ENCODE assay signal across 20 cellular contexts in the genomic region with DNA sequence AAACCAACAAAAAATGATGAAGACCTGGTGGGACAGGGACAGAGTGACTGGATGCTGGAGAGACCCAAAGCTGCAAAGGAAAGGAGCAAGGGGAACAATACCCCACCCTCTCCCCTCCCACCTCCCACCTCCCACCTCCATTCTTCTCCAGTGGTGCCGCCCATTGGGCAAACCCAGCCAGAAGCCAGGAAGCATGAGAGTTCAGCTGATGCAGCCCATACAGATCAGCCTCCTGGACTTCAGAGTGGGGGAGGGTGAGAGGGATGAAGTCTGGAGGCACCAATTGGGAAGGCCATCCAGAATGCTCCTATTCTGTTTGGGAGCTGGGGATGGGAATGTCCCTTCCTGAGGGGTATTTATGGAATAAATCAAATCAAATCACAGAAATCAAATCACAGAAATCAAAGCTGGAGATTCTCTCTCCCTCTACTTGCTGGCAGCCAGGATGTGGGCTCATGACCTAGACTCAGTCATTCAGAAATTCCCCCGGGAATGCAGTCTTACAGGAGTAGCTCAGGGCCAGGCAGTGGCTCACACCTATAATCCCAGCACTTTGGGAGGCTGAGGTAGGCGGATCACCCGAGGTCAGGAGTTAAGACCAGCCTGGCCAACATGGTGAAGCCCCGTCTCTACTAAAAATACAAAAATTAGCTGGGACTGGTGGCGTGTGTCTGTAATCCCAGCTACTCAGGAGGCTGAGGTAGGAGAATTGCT. TPM values are rescaled to one million over a fixed set of nuclear protein-coding genes. Genes with fewer than 3 reads are reported as not detected.
DNase-seq lines count a peak whose midpoint lies in the region; ATAC-seq and TF ChIP-seq lines count a peak whose summit lies in the region.
"Had no signal": no experiment of that assay in that cellular context is flagged by ENCODE, and none has a peak within 500 bp of the region (broad histone marks: within the 10 kb centered on the region; RNA-seq: fewer than 3 reads in every experiment).

No MANE protein-coding gene starts in this region.

- no peak overlapping the region for H3K18ac ChIP-seq in trophoblast cell (ENCODE audit: low read length)

- no peaks in the 10 kb centered on the region for H4K20me1 ChIP-seq in Karpas-422 (ENCODE audit: insufficient read depth, low read depth, low read length)

- H3K9me3 ChIP-seq in trophoblast cell (ENCODE audit: insufficient read depth, low read depth, low read length) = no peaks in the 10 kb centered on the region
- no peaks in the 10 kb centered on the region for H3K9me3 ChIP-seq in Karpas-422 (ENCODE audit: low read length)
- H3K9me3 ChIP-seq: esophagus muscularis mucosa, heart right ventricle, ovary, transverse colon had no signal

- H2AFZ ChIP-seq in trophoblast cell (ENCODE audit: insufficient read depth, low read length, poor library complexity) = no peak overlapping the region
- H2AFZ ChIP-seq in Karpas-422 (ENCODE audit: low read length) = no peak overlapping the region

- TF ChIP-seq CTCF in epithelial cell of esophagus (IDR thresholded peaks at IDR 0.05; ENCODE audit: insufficient read depth, low read depth, low read length, missing control alignments) = no peak

- no peak overlapping the region for H3K4ac ChIP-seq in trophoblast cell (ENCODE audit: low read depth, low read length)

- H3K27me3 ChIP-seq in trophoblast cell (ENCODE audit: insufficient read depth, low read length) (no peaks in the 10 kb centered on the region), Karpas-422 (ENCODE audit: low read length) (no peaks in the 10 kb centered on the region)
- H3K27me3 ChIP-seq: esophagus muscularis mucosa, heart right ventricle, ovary, transverse colon had no signal

- WGBS in trophoblast cell (ENCODE audit: extremely low coverage, insufficient coverage, insufficient read length) = no CpG with 5 or more reads among the region's 6 CpGs

- H4K12ac ChIP-seq in trophoblast cell (ENCODE audit: low read depth, low read length) = no peak overlapping the region

- H3K27ac ChIP-seq in trophoblast cell (ENCODE audit: low read depth, low read length) (no peak overlapping the region), substantia nigra (ENCODE audit: low read depth, low read length, poor library complexity, severe bottlenecking) (no peak overlapping the region), Karpas-422 (ENCODE audit: low read length) (no peak overlapping the region)
- H3K27ac ChIP-seq: 22Rv1, esophagus muscularis mucosa, heart right ventricle, ovary, transverse colon had no signal

- DNase-seq in DMS153 treated with DMSO at 0.1 percent for 48 hours (lab: John Stamatoyannopoulos, UW; ENCODE audit: unreplicated experiment) (peak; percentile 6), DMS153 (lab: John Stamatoyannopoulos, UW) (no peak), NCI-H82 (lab: John Stamatoyannopoulos, UW) (peak; percentile 86), epithelial cell of esophagus (ENCODE audit: low read depth) (peak; percentile 66), trophoblast cell (peak; percentile 83 to 84), substantia nigra (lab: John Stamatoyannopoulos, UW) (no peak), Karpas-422 (no peak)
- DNase-seq: activated CD4-positive, alpha-beta T cell treated with anti-CD3 and anti-CD28 coated beads for 48 hours; activated naive CD4-positive, alpha-beta T cell treated with anti-CD3 and anti-CD28 coated beads, Interleukin-2, amount 50 U/mL, for 16 hours; activated T-cell treated with anti-CD3 and anti-CD28 coated beads for 4 hours; CD4-positive, CD25-positive, alpha-beta regulatory T cell; DMS79 treated with DMSO at 0.1 percent for 48 hours; heart right ventricle; NCI-H1092; ovary; T1000; transverse colon had no signal

- H2BK5ac ChIP-seq in trophoblast cell (ENCODE audit: low read depth, low read length, poor library complexity) = no peak overlapping the region

- H4K8ac ChIP-seq in trophoblast cell (ENCODE audit: low read depth, low read length) = no peak overlapping the region

- no peak overlapping the region for H4K91ac ChIP-seq in trophoblast cell (ENCODE audit: low read depth, low read length)

- no peak overlapping the region for H3K9ac ChIP-seq in trophoblast cell (ENCODE audit: low read length)
- H3K9ac ChIP-seq in Karpas-422 (ENCODE audit: low read length) = no peak overlapping the region

- no peaks in the 10 kb centered on the region for H3K36me3 ChIP-seq in trophoblast cell (ENCODE audit: control insufficient read depth in 1 of 2, insufficient read depth in 2 of 2, low read length in 2 of 2)
- no peaks in the 10 kb centered on the region for H3K36me3 ChIP-seq in Karpas-422 (ENCODE audit: insufficient read depth, low read length)
- H3K36me3 ChIP-seq: esophagus muscularis mucosa, heart right ventricle, ovary, transverse colon had no signal

- H3K79me1 ChIP-seq in trophoblast cell (ENCODE audit: low read length) = peaks cover 2% of the 10 kb centered on the region

- no peaks in the 10 kb centered on the region for H3K9me2 ChIP-seq in Karpas-422 (replicated peaks; ENCODE audit: insufficient read depth, low read length)

- H2BK12ac ChIP-seq in trophoblast cell (ENCODE audit: low read length) = no peak overlapping the region

- no peak overlapping the region for H2BK120ac ChIP-seq in trophoblast cell (ENCODE audit: insufficient read depth, low read length, poor library complexity)

- peaks cover 22 to 25% of the 10 kb centered on the region in 2 experiments for H3K4me1 ChIP-seq in trophoblast cell (ENCODE audit: control insufficient read depth in 1 of 2, insufficient read depth in 2 of 2, low read length in 2 of 2)
- peaks cover 20% of the 10 kb centered on the region for H3K4me1 ChIP-seq in Karpas-422 (ENCODE audit: low read length)

- H3K4me2 ChIP-seq in trophoblast cell (ENCODE audit: low read length) (peak overlapping the region; percentile 4), Karpas-422 (ENCODE audit: low read depth, low read length, poor library complexity, severe bottlenecking) (no peak overlapping the region)

- ATAC-seq in HG03342 (IDR thresholded peaks at IDR 0.05; ENCODE audit: unreplicated experiment) = no peak
- ATAC-seq: heart right ventricle had no signal

- no peak overlapping the region for H3K4me3 ChIP-seq in epithelial cell of esophagus (ENCODE audit: low read length)
- H3K4me3 ChIP-seq in trophoblast cell (ENCODE audit: low read depth, low read length) = no peak overlapping the region
- no peak overlapping the region for H3K4me3 ChIP-seq in Karpas-422 (ENCODE audit: low read length)
- H3K4me3 ChIP-seq: esophagus muscularis mucosa, heart right ventricle, ovary, transverse colon had no signal

- H3K79me2 ChIP-seq in trophoblast cell (ENCODE audit: control insufficient read depth, insufficient read depth, low read length, poor library complexity) (no peaks in the 10 kb centered on the region), Karpas-422 (ENCODE audit: low read length) (no peaks in the 10 kb centered on the region)

- no peak overlapping the region for H3K14ac ChIP-seq in trophoblast cell (ENCODE audit: low read length)

- H2AK5ac ChIP-seq in trophoblast cell (ENCODE audit: low read length) = no peak overlapping the region

- H3K23ac ChIP-seq in trophoblast cell (ENCODE audit: low read length) = no peak overlapping the region

RNA-seq across cellular contexts. Expression of a gene that starts 31.1 kb away (rescaled TPM):
- polyA plus RNA-seq in trophoblast cell (2013) = 21.4 and 23.0 TPM in 2 replicates
- 11.8 and 22.2 TPM in 2 replicates for total RNA-seq in Karpas-422 (2014; rRNA removed; shearing (Covaris generic); ENCODE audit: low replicate concordance)

Comparison
In these comparisons a context has a peak if more than half of its experiments do, and no peak if none do; other contexts are left out.
1. DNase-seq: peak in DMS153 treated with DMSO at 0.1 percent for 48 hours (single experiment), NCI-H82 (single experiment), epithelial cell of esophagus (single experiment) and trophoblast cell (2 of 2); none in DMS153 (single experiment), substantia nigra (0 of 49) and Karpas-422 (single experiment).